In genomic region chr7:13109201-13109600, GRCh38 we compare ENCODE assay signal across 23 cellular contexts.
"Had no signal": no experiment of that assay in that cellular context is flagged by ENCODE, and none has a peak within 500 bp of the region (broad histone marks: within the 10 kb centered on the region; RNA-seq: fewer than 3 reads in every experiment).

No MANE protein-coding gene starts in this region.

- DNase-seq: activated B cell treated with CpG ODN at 0.5 μM for 24 hours; activated CD4-positive, alpha-beta memory T cell treated with anti-CD3 and anti-CD28 coated beads for 36 hours; activated CD4-positive, alpha-beta T cell treated with anti-CD3 and anti-CD28 coated beads for 1 hour; activated CD4-positive, alpha-beta T cell treated with anti-CD3 and anti-CD28 coated beads, Interleukin-2, amount 10 ng/mL, durations not matched to agents 24 days and 14 days; activated CD8-positive, alpha-beta memory T cell treated with anti-CD3 and anti-CD28 coated beads for 24 hours; activated gamma-delta T cell treated with Interleukin-2 at 50 U/mL for 16 hours; activated naive CD4-positive, alpha-beta T cell treated with anti-CD3 and anti-CD28 coated beads, Interleukin-2, amount 10 ng/mL, durations not matched to agents 7 days and 5 days; activated naive CD8-positive, alpha-beta T cell treated with anti-CD3 and anti-CD28 coated beads, Interleukin-2, amount 10 ng/mL, durations not matched to agents 7 days and 5 days; activated T-cell treated with anti-CD3 and anti-CD28 coated beads, Interleukin-2, amount 50 U/mL, for 72 hours; adrenal gland; anterior cingulate cortex; MM.1S; NCI-H1105; NCI-H1436; NCI-H187; NCI-H2081; NCI-H446; NCI-H524; SHP77 treated with DMSO at 0.1 percent for 48 hours; T-helper 17 cell; T-helper 9 cell had no signal

- H3K36me3 ChIP-seq: adrenal gland had no signal

- H3K9me3 ChIP-seq: adrenal gland had no signal

- H3K4me2 ChIP-seq: KMS-11 had no signal

- H3K4me1 ChIP-seq: adrenal gland had no signal

- H3K4me3 ChIP-seq: adrenal gland had no signal

- H3K9ac ChIP-seq: KMS-11 had no signal

- FAIRE-seq: TTC549 had no signal

- ATAC-seq: activated T-cell treated with anti-CD3 and anti-CD28 coated beads, Interleukin-2, amount 50 U/mL, for 72 hours; T-helper 17 cell had no signal

- H3K27me3 ChIP-seq: adrenal gland had no signal

- H3K27ac ChIP-seq: adrenal gland, KMS-11 had no signal
